In the genomic region with DNA sequence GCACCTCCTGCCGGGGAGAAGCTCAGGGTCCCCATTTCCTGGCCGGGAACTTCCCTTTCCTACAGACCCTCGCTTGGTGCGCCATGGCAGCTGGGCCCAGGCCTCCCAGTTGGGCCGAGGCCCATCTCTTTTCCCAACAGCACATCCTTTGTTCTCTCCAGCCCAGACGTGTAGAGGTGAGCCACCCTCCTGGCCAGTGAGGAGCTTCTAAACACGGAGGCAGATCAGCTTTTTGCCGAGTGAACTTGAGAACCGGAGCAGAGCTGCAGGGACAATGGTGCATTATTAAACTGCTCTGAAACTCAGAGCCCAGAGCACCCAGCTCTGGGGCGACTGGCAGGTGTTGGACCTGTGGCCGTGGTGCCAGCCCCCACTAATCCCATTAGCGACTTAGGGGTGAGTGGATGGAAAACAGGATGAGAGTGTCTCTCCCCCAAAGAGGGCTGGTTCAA, we compare ENCODE assay signal across 1 cellular context.
TF ChIP-seq lines count a peak whose summit lies in the region.

No MANE protein-coding gene starts in this region.

TF ChIP-seq in IMR-90, 13 proteins besides CTCF, POLR2A, EP300 and RAD21:
- TF ChIP-seq RCOR1 (IDR thresholded peaks at IDR 0.05; ENCODE audit: insufficient replicate concordance, low read length) = no peak
- TF ChIP-seq RFX5 (IDR thresholded peaks at IDR 0.05; ENCODE audit: low read depth, low read length) = no peak
- TF ChIP-seq FOS (IDR thresholded peaks at IDR 0.05; ENCODE audit: low read depth, low read length) = no peak
